10 cellular contexts compared by ENCODE assay signal in the genomic region with DNA sequence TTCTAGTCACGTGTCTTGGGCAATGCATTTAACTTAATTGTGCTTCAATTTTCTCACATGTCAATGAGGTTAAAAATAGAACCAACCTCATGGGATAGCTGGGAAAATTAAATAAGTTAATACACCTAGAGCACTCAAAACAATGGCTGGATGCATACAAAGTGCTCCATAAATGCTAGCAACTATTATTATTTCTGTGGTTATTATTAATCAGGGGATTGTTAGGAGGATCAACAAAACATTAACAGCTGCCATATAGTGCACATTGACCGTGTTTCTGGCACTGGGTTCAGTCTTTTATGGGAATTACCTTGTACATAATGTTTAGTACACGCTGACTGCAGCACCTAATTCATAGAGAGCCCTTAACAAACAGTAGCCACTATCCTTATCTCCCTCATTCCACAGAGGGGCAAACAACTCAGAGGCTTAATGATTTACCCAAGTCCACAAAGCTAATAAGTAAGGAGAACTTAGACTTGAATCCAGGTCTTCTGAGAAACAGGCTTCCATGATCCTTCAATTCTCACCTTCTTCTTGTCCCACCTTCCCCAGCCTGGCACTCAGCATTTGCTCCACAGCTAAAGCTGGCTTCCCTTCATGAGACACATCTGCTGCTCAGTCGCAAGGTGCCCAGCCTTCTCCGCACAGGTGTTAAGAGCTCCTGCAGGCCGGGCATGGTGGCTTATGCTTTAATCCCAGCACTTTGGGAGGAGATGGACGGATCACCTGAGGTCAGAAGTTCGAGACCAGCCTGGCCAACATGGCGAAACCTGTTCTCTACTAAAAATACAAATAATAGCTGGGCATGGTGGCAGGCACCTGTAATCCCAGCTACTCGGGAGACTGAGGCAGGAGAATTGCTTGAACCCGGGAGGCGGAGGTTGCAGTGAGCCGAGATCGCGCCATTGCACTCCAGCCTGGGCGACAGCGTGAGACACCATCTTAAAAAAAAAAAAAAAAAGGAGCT.
DNase-seq lines count a peak whose midpoint lies in the region; ATAC-seq, FAIRE-seq and TF ChIP-seq lines count a peak whose summit lies in the region.
"Had no signal": no experiment of that assay in that cellular context is flagged by ENCODE, and none has a peak within 500 bp of the region (broad histone marks: within the 10 kb centered on the region; RNA-seq: fewer than 3 reads in every experiment).

No MANE protein-coding gene starts in this region.

- DNase-seq in DMS 273 (lab: John Stamatoyannopoulos, UW; ENCODE audit: unreplicated experiment) (peak; percentile 67), DMS 273 treated with DMSO at 0.1 percent for 48 hours (lab: John Stamatoyannopoulos, UW) (no peak), adipocyte (ENCODE audit: low read depth) (no peak), HepG2 (ENCODE audit: low spot score) (peak; percentile 91), thoracic aorta (ENCODE audit: low spot score) (no peak), NCI-H226 (no peak), kidney (no peak), activated T-cell treated with anti-CD3 and anti-CD28 coated beads for 4 hours (no peak)
- DNase-seq: effector memory CD4-positive, alpha-beta T cell had no signal

- H3K9ac ChIP-seq in adipocyte (ENCODE audit: low read length), result peak overlapping the region; percentile 65
- H3K9ac ChIP-seq in HepG2 (ENCODE audit: insufficient read depth, low read depth, low read length), result peak overlapping the region; percentile 54
- no peak overlapping the region for H3K9ac ChIP-seq in kidney (ENCODE audit: low read length in 2 of 2)

- no peaks in the 10 kb centered on the region for H3K79me2 ChIP-seq in HepG2 (ENCODE audit: insufficient read depth, low read length)

- peak in 1 of 2 experiments; percentile 74; a peak in 2 of 4 replicates for TF ChIP-seq EP300 in HepG2 (IDR thresholded peaks at IDR 0.05; ENCODE audit: low read depth in 2 of 2, low read length in 2 of 2)
- TF ChIP-seq EP300 in HepG2 (CRISPR knock-in tag; IDR thresholded peaks at IDR 0.05; ENCODE audit: borderline replicate concordance), result no peak; the same call in 1 of the 2 replicates

- no peaks in the 10 kb centered on the region for H4K20me1 ChIP-seq in HepG2 (ENCODE audit: insufficient read depth, low read length)

- H3K9me3 ChIP-seq in adipocyte (ENCODE audit: control insufficient read depth, low read length) (peaks cover 5% of the 10 kb centered on the region), HepG2 (ENCODE audit: low read length) (no peaks in the 10 kb centered on the region), thoracic aorta (peaks cover 4% of the 10 kb centered on the region), kidney (ENCODE audit: control insufficient read depth in 1 of 2, low read length in 2 of 2) (peaks cover 0 to 3% of the 10 kb centered on the region in 2 donors)

- H3K27me3 ChIP-seq in adipocyte (replicated peaks; ENCODE audit: control insufficient read depth, insufficient read depth, low read length) (no peaks in the 10 kb centered on the region), HepG2 (ENCODE audit: control insufficient read depth in 1 of 2, insufficient read depth in 2 of 2, low read length in 2 of 2) (no peaks in the 10 kb centered on the region), thoracic aorta (replicated peaks; ENCODE audit: insufficient read depth) (no peaks in the 10 kb centered on the region)

- H3K4me3 ChIP-seq in adipocyte (ENCODE audit: low read length) (peak overlapping the region; percentile 55), HepG2 (replicated peaks in 1 of 3; ENCODE audit: insufficient read depth in 1 of 3, low read depth in 2 of 3, low read length in 3 of 3) (peak overlapping the region; percentile 1 to 64 (median 46); a peak in 4 of 6 replicates), thoracic aorta (no peak overlapping the region), kidney (ENCODE audit: low read length in 2 of 2) (no peak overlapping the region)

- peak overlapping the region; percentile 98 for H3K4me2 ChIP-seq in HepG2 (ENCODE audit: low read depth, low read length)

- POLR2A ChIA-PET in HepG2 (lab: Yijun Ruan, JAX), result interaction anchor here (0.6 to 3.1 kb wide), 13 partner anchors 12 to 353 kb away, joined by 3 to 36 read pairs (median 4); a partner anchor contains a TSS

- BruUV-seq in HepG2 (replicated peaks; lab: Mats Ljungman, UMichigan), result no TSS peak

- WGBS in HepG2 (ENCODE audit: low lambda C conversion rate), result 65% methylated on average over 13 of the region's 17 CpGs

- TF ChIP-seq CTCF in HepG2 (CRISPR knock-in tag; IDR thresholded peaks at IDR 0.05) (no peak), thoracic aorta (IDR thresholded peaks at IDR 0.05) (no peak), kidney (IDR thresholded peaks at IDR 0.05; ENCODE audit: borderline replicate concordance, extremely low read depth, insufficient read depth) (no peak)

- in situ Hi-C loops in HepG2 (cut with HindIII; ENCODE audit: extremely low pct_ligation_motif_present, low pct_unique_long_range_greater_than_20kb), result loop anchor here (10.0 kb wide), 1 partner anchor 141 kb away; a partner anchor contains a TSS

- ATAC-seq in HepG2 (peak; percentile 86), thoracic aorta (ENCODE audit: insufficient number of reproducible peaks, low FRiP score, low read depth) (no peak)

- no peaks in the 10 kb centered on the region for H3K36me3 ChIP-seq in adipocyte (ENCODE audit: control insufficient read depth, insufficient read depth, low read length, severe bottlenecking)
- no peaks in the 10 kb centered on the region for H3K36me3 ChIP-seq in HepG2 (replicated peaks in 1 of 2; ENCODE audit: control insufficient read depth in 1 of 2, insufficient read depth in 2 of 2, low read length in 2 of 2)
- H3K36me3 ChIP-seq in thoracic aorta, result no peaks in the 10 kb centered on the region
- no peaks in the 10 kb centered on the region for H3K36me3 ChIP-seq in kidney (ENCODE audit: control insufficient read depth in 1 of 2, insufficient read depth in 2 of 2, low read length in 2 of 2)

- TF ChIP-seq POLR2A in HepG2 (IDR thresholded peaks at IDR 0.05; ENCODE audit: insufficient read depth in 1 of 2, low read depth in 2 of 2, low read length in 2 of 2), result no peak

- TF ChIP-seq RAD21 in HepG2 (CRISPR knock-in tag; IDR thresholded peaks at IDR 0.05), result no peak

- peak; percentile 63 for FAIRE-seq in HepG2 (lab: Jason Lieb, UNC)
- no peak for FAIRE-seq in kidney (lab: Jason Lieb, UNC)

- H3K27ac ChIP-seq in HepG2 (ENCODE audit: extremely low read length, insufficient read depth, low read length) (peak overlapping the region; percentile 63), thoracic aorta (peak overlapping the region; percentile 82 to 86), kidney (ENCODE audit: low read depth in 2 of 2, low read length in 2 of 2) (no peak overlapping the region)
- H3K27ac ChIP-seq: 22Rv1 had no signal

- H3K4me1 ChIP-seq in adipocyte (ENCODE audit: control insufficient read depth, insufficient read depth, low read length), result peaks cover 45% of the 10 kb centered on the region
- H3K4me1 ChIP-seq in HepG2 (ENCODE audit: insufficient read depth, low read length), result peaks cover 71% of the 10 kb centered on the region
- H3K4me1 ChIP-seq in thoracic aorta (ENCODE audit: control insufficient read depth in 1 of 2, low read depth in 2 of 2), result peaks cover 11 to 29% of the 10 kb centered on the region in 2 donors
- H3K4me1 ChIP-seq in kidney (ENCODE audit: control insufficient read depth in 1 of 2, insufficient read depth in 1 of 2, low read depth in 1 of 2, low read length in 2 of 2), result peaks cover 15 to 19% of the 10 kb centered on the region in 2 donors

- CTCF ChIA-PET in HepG2 (lab: Yijun Ruan, JAX; ENCODE audit: low intra/inter-chr PET ratio, low total read pairs), result no interaction called here

- intact Hi-C loops in HepG2 (cut with micrococcal nuclease; ENCODE audit: unreplicated experiment), result loop anchor here (2.0 kb wide), 2 partner anchors 97 to 139 kb away; no protein-coding TSS in a partner anchor
- intact Hi-C loops in kidney (cut with DNase I), result no loop called here

- no peak overlapping the region for H2AFZ ChIP-seq in HepG2 (ENCODE audit: low read length)

TF ChIP-seq in HepG2, 621 proteins besides CTCF, POLR2A, EP300 and RAD21 (continues in another document):
- TF ChIP-seq TBL1XR1 (IDR thresholded peaks at IDR 0.05; ENCODE audit: borderline replicate concordance, low read length, partially characterized antibody), result peak; percentile 66
- no peak for TF ChIP-seq ZNF678 (CRISPR knock-in tag; IDR thresholded peaks at IDR 0.05)
- TF ChIP-seq ZNF451 (CRISPR knock-in tag; IDR thresholded peaks at IDR 0.05), result peak; percentile 46; the same call in 1 of the 2 replicates
- no peak for TF ChIP-seq ZNF713 (CRISPR knock-in tag; IDR thresholded peaks at IDR 0.05)
- TF ChIP-seq ZBTB21 (CRISPR knock-in tag; IDR thresholded peaks at IDR 0.05), result no peak
- peak; percentile 91 for TF ChIP-seq ZMYM3 (CRISPR knock-in tag; IDR thresholded peaks at IDR 0.05)
- TF ChIP-seq, protein P1, sequence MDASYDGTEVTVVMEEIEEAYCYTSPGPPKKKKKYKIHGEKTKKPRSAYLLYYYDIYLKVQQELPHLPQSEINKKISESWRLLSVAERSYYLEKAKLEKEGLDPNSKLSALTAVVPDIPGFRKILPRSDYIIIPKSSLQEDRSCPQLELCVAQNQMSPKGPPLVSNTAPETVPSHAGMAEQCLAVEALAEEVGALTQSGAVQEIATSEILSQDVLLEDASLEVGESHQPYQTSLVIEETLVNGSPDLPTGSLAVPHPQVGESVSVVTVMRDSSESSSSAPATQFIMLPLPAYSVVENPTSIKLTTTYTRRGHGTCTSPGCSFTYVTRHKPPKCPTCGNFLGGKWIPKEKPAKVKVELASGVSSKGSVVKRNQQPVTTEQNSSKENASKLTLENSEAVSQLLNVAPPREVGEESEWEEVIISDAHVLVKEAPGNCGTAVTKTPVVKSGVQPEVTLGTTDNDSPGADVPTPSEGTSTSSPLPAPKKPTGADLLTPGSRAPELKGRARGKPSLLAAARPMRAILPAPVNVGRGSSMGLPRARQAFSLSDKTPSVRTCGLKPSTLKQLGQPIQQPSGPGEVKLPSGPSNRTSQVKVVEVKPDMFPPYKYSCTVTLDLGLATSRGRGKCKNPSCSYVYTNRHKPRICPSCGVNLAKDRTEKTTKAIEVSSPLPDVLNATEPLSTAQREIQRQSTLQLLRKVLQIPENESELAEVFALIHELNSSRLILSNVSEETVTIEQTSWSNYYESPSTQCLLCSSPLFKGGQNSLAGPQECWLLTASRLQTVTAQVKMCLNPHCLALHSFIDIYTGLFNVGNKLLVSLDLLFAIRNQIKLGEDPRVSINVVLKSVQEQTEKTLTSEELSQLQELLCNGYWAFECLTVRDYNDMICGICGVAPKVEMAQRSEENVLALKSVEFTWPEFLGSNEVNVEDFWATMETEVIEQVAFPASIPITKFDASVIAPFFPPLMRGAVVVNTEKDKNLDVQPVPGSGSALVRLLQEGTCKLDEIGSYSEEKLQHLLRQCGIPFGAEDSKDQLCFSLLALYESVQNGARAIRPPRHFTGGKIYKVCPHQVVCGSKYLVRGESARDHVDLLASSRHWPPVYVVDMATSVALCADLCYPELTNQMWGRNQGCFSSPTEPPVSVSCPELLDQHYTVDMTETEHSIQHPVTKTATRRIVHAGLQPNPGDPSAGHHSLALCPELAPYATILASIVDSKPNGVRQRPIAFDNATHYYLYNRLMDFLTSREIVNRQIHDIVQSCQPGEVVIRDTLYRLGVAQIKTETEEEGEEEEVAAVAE (CRISPR knock-in tag; IDR thresholded peaks at IDR 0.05; ENCODE audit: borderline replicate concordance), result peak; percentile 18; the same call in 1 of the 2 replicates

Comparison
In these comparisons a context has a peak if more than half of its experiments do, and no peak if none do; other contexts are left out.
1. DNase-seq: peak in DMS 273 (single experiment) and HepG2 (single experiment); none in DMS 273 treated with DMSO at 0.1 percent for 48 hours (single experiment), adipocyte (single experiment), thoracic aorta (single experiment), NCI-H226 (single experiment), kidney (single experiment) and activated T-cell treated with anti-CD3 and anti-CD28 coated beads for 4 hours (single experiment).
2. H3K4me3 ChIP-seq: peak in adipocyte (single experiment) and HepG2 (3 of 3); none in thoracic aorta (single experiment) and kidney (0 of 2).
3. H3K9ac ChIP-seq: peak in adipocyte (single experiment) and HepG2 (single experiment); none in kidney (0 of 2).
4. H3K27ac ChIP-seq: peak in HepG2 (single experiment) and thoracic aorta (2 of 2); none in kidney (0 of 2).